14 cellular contexts compared by ENCODE assay signal in genomic region chr3:124858275-124858674, GRCh38. TPM values are rescaled to one million over a fixed set of nuclear protein-coding genes. Genes with fewer than 3 reads are reported as not detected.
DNase-seq lines count a peak whose midpoint lies in the region; ATAC-seq and TF ChIP-seq lines count a peak whose summit lies in the region.
"Had no signal": no experiment of that assay in that cellular context is flagged by ENCODE, and none has a peak within 500 bp of the region (broad histone marks: within the 10 kb centered on the region; RNA-seq: fewer than 3 reads in every experiment).

No MANE protein-coding gene starts in this region.

- WGBS in psoas muscle, 3 donors, result 52 to 71% (median 59%) methylated on average over 1 of the region's 1 CpG

- H3K4me1 Mint-ChIP-seq in endothelial cell (ENCODE audit: unreplicated experiment), result peaks cover 15% of the 10 kb centered on the region

- peak overlapping the region; percentile 25 for H3K27ac ChIP-seq in psoas muscle
- H3K27ac ChIP-seq: BLaER1 had no signal

- H3K4me3 Mint-ChIP-seq in endothelial cell (ENCODE audit: unreplicated experiment), result no peak overlapping the region
- H3K4me3 Mint-ChIP-seq: type B pancreatic cell had no signal

- H3K36me3 ChIP-seq in psoas muscle (ENCODE audit: insufficient read depth in 1 of 2, low read depth in 1 of 2), result peaks cover 2 to 13% of the 10 kb centered on the region in 2 donors
- H3K36me3 ChIP-seq: BLaER1 had no signal

- H3K36me3 Mint-ChIP-seq in endothelial cell (ENCODE audit: low read depth, unreplicated experiment), result peaks cover 3% of the 10 kb centered on the region

- peaks cover 32% of the 10 kb centered on the region for H3K4me1 ChIP-seq in psoas muscle
- H3K4me1 ChIP-seq: BLaER1 had no signal

- no peaks in the 10 kb centered on the region for H3K9me3 Mint-ChIP-seq in endothelial cell (ENCODE audit: unreplicated experiment)
- H3K9me3 Mint-ChIP-seq: type B pancreatic cell had no signal

- no peaks in the 10 kb centered on the region for H3K27me3 ChIP-seq in psoas muscle (ENCODE audit: insufficient read depth in 3 of 3, low read length in 2 of 3)
- H3K27me3 ChIP-seq: BLaER1, gastroesophageal sphincter had no signal

- ATAC-seq in psoas muscle (no peak), HG02970 (IDR thresholded peaks at IDR 0.05; ENCODE audit: low FRiP score, unreplicated experiment) (no peak)
- ATAC-seq: gastroesophageal sphincter had no signal

- H3K27ac Mint-ChIP-seq in endothelial cell (ENCODE audit: unreplicated experiment), result peak overlapping the region; percentile 49
- H3K27ac Mint-ChIP-seq: type B pancreatic cell had no signal

- in situ Hi-C loops in G401 (cut with HindIII; ENCODE audit: low sequenced_read_pairs), result no loop called here

- H3K4me3 ChIP-seq in psoas muscle, result no peak overlapping the region
- H3K4me3 ChIP-seq: BLaER1, gastroesophageal sphincter had no signal

- DNase-seq in AG20443 (ENCODE audit: low spot score) (peak; percentile 25), RPMI7951 (ENCODE audit: low read depth) (peak; percentile 32), endothelial cell (ENCODE audit: low spot score) (no peak), psoas muscle (no peak), G401 (ENCODE audit: low spot score) (no peak), NCI-H1048 (lab: John Stamatoyannopoulos, UW) (no peak), germinal center (ENCODE audit: low spot score) (no peak)
- DNase-seq: activated CD8-positive, alpha-beta memory T cell treated with anti-CD3 and anti-CD28 coated beads for 24 hours; activated gamma-delta T cell; NCI-H82 had no signal

- H3K27me3 Mint-ChIP-seq in endothelial cell (ENCODE audit: unreplicated experiment), result no peaks in the 10 kb centered on the region
- H3K27me3 Mint-ChIP-seq: type B pancreatic cell had no signal

- intact Hi-C loops in psoas muscle (cut with DNase I), result no loop called here

- no peaks in the 10 kb centered on the region for H3K9me3 ChIP-seq in psoas muscle
- H3K9me3 ChIP-seq: BLaER1, gastroesophageal sphincter had no signal

- TF ChIP-seq CTCF in endothelial cell (IDR thresholded peaks at IDR 0.05; ENCODE audit: unreplicated experiment) (no peak), psoas muscle (IDR thresholded peaks at IDR 0.05) (no peak)

RNA-seq across cellular contexts. Expression of gene ITGB5, which starts 28.9 kb away (rescaled TPM):
- total RNA-seq in RPMI7951 (2014; rRNA removed; shearing (Covaris generic)), result 287 and 363 TPM in 2 replicates
- total RNA-seq in endothelial cell (ENCODE audit: unreplicated experiment) (55.2 TPM), psoas muscle (10 to 100 TPM; 37.5 to 61.5 (median 54.8) TPM)
- 10 to 100 TPM; 19.3 to 28.2 (median 19.8) TPM for polyA plus RNA-seq in psoas muscle
- 47.2 and 80.4 TPM in 2 replicates for total RNA-seq in G401 (2014; rRNA removed; shearing (Covaris generic))

Comparison
In these comparisons a context has a peak if more than half of its experiments do, and no peak if none do; other contexts are left out.
1. DNase-seq: peak in AG20443 (single experiment) and RPMI7951 (single experiment); none in endothelial cell (single experiment), psoas muscle (0 of 2), G401 (single experiment), NCI-H1048 (single experiment) and germinal center (single experiment).